In the genomic region with DNA sequence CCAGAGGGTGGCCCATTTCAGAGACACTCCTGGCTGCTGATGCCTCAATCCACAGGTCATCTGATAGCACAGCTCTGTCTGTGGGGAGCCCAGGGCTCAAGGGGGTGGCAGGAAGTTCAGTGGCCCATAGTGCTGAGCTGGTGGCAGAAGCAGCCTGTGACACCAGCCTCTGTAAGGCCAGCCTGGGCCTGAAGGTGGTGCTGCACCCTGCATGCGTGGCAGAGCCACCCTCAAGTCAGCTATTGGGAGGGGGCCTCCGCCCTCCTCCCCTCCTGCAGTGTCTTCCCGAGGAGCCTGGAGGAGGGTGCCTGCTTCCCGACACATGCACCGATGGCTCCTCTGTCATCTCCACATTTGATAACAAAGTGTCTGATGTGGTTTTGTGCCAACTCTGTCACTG, we compare ENCODE assay signal across 9 cellular contexts. TPM values are rescaled to one million over a fixed set of nuclear protein-coding genes. Genes with fewer than 3 reads are reported as not detected.
DNase-seq lines count a peak whose midpoint lies in the region; ATAC-seq and TF ChIP-seq lines count a peak whose summit lies in the region.
"Had no signal": no experiment of that assay in that cellular context is flagged by ENCODE, and none has a peak within 500 bp of the region (broad histone marks: within the 10 kb centered on the region; RNA-seq: fewer than 3 reads in every experiment).

No MANE protein-coding gene starts in this region.

- TF ChIP-seq CTCF in right lobe of liver (IDR thresholded peaks at IDR 0.05): peak in 2 of 4 donors; percentile 9 to 26
- TF ChIP-seq CTCF in lower leg skin (IDR thresholded peaks at IDR 0.05): no peak

- H3K27ac ChIP-seq in right lobe of liver: no peak overlapping the region

- no peaks in the 10 kb centered on the region for H3K36me3 ChIP-seq in right lobe of liver

- DNase-seq in DMS 273 (lab: John Stamatoyannopoulos, UW; ENCODE audit: unreplicated experiment) (peak; percentile 65), DMS 273 treated with DMSO at 0.1 percent for 48 hours (lab: John Stamatoyannopoulos, UW) (no peak), right lobe of liver (no peak), lower leg skin (ENCODE audit: low spot score in 2 of 2) (no peak), NCI-H1048 (lab: John Stamatoyannopoulos, UW) (no peak)
- peak; percentile 10 for DNase-seq in activated effector memory CD4-positive, alpha-beta T cell treated with Interleukin-2 at 50 U/mL for 16 hours

- intact Hi-C loops in right lobe of liver (cut with DNase I) (no loop called here), lower leg skin (cut with DNase I; ENCODE audit: low total_unique reads) (no loop called here)

- ATAC-seq in GM21381 (IDR thresholded peaks at IDR 0.05; ENCODE audit: unreplicated experiment): peak; percentile 61
- ATAC-seq in HG03469 (IDR thresholded peaks at IDR 0.05; ENCODE audit: unreplicated experiment): peak; percentile 41
- peak in 3 of 4 donors; percentile 6 to 28 (median 16) for ATAC-seq in right lobe of liver

- WGBS in right lobe of liver (ENCODE audit: insufficient coverage, low coverage, low lambda C conversion rate, missing lambda C conversion rate): no CpG with 5 or more reads among the region's 5 CpGs
- WGBS in lower leg skin, 2 donors: 65 to 66% methylated on average over 3 to 5 of the region's 5 CpGs

- H3K4me3 ChIP-seq in right lobe of liver (no peak overlapping the region), lower leg skin (ENCODE audit: low read depth, poor library complexity, severe bottlenecking) (no peak overlapping the region)

- no peak for TF ChIP-seq POLR2A in right lobe of liver (IDR thresholded peaks at IDR 0.05)
- no peak for TF ChIP-seq POLR2A in lower leg skin (IDR thresholded peaks at IDR 0.05)

- peaks cover 0 to 24% (median 10%) of the 10 kb centered on the region in 4 donors for H3K4me1 ChIP-seq in right lobe of liver

- H3K9me3 ChIP-seq in right lobe of liver: no peaks in the 10 kb centered on the region

- H3K27me3 ChIP-seq in right lobe of liver: no peaks in the 10 kb centered on the region

RNA-seq across cellular contexts. Expression of a gene that starts 3.0 kb away (rescaled TPM):
- total RNA-seq in right lobe of liver: 10 to 100 TPM in 5 of 6 experiments, 1 to 10 TPM in 1; 9.9 to 30.2 (median 15.9) TPM
- total RNA-seq in lower leg skin: 1 to 10 TPM in 1 of 4 donors, under 1 TPM in 3; 0.34 to 2.6 (median 0.82) TPM

RNA-seq across cellular contexts. Expression of a gene that starts 21.4 kb away (rescaled TPM):
- total RNA-seq in right lobe of liver (1 to 10 TPM; 2.5 to 3.8 (median 2.8) TPM), lower leg skin (1 to 10 TPM; 1.1 to 3.6 (median 2.1) TPM)

RNA-seq across cellular contexts. Expression of a gene that starts 41.3 kb away (rescaled TPM):
- 1 to 10 TPM in 2 of 6 experiments, under 1 TPM in 4; 0.26 to 1.3 (median 0.51) TPM for total RNA-seq in right lobe of liver
- total RNA-seq in lower leg skin: not detected
- total RNA-seq: renal cortical epithelial cell had no signal

RNA-seq across cellular contexts. Expression of a gene that starts 59.7 kb away (rescaled TPM):
- total RNA-seq in right lobe of liver (under 1 TPM; 0.43 to 0.92 (median 0.68) TPM), lower leg skin (1 to 10 TPM in 3 of 4 donors, under 1 TPM in 1; 0.97 to 1.9 (median 1.3) TPM)

Comparison
In these comparisons a context has a peak if more than half of its experiments do, and no peak if none do; other contexts are left out.
1. DNase-seq: peak in DMS 273 (single experiment) and activated effector memory CD4-positive, alpha-beta T cell treated with Interleukin-2 at 50 U/mL for 16 hours (single experiment); none in DMS 273 treated with DMSO at 0.1 percent for 48 hours (single experiment), right lobe of liver (0 of 3), lower leg skin (0 of 2) and NCI-H1048 (single experiment).
2. Peak in every context shown above with its lines, with median percentiles within 50 percentile points of each other: ATAC-seq.